Comparison of ENCODE assay signal across 8 cellular contexts in genomic region chr11:62831520-62832345, GRCh38. TPM values are rescaled to one million over a fixed set of nuclear protein-coding genes. Genes with fewer than 3 reads are reported as not detected.
A peak's percentile ranks its signal among the peaks of the same experiment; 100 is the strongest.
DNase-seq lines count a peak whose midpoint lies in the region; ATAC-seq, FAIRE-seq and TF ChIP-seq lines count a peak whose summit lies in the region.

STX5 (minus strand) TSS chr11:62832051; CDS start chr11:62831243, 808 bp downstream.

- peaks cover 7% of the 10 kb centered on the region for H3K23me2 ChIP-seq in H1 (ENCODE audit: low read depth, low read length)

- H2BK15ac ChIP-seq in H1 (ENCODE audit: low read length) (no peak within 1 kb of the TSS), mesenchymal stem cell (ENCODE audit: low read depth, poor library complexity, severe bottlenecking) (peak within 1 kb of the TSS; percentile 88)

- H3K27ac Mint-ChIP-seq in activated CD8-positive, alpha-beta memory T cell treated with anti-CD3 and anti-CD28 coated beads, Interleukin-2, amount 10 ng/mL, durations not matched to agents 7 days and 5 days = peak within 1 kb of the TSS; percentile 98

- no peak within 1 kb of the TSS for H2BK120ac ChIP-seq in H1 (replicated peaks; ENCODE audit: low read depth, low read length)
- peak within 1 kb of the TSS; percentile 84 for H2BK120ac ChIP-seq in mesenchymal stem cell (ENCODE audit: low read depth, low read length)

- H3K9me3 ChIP-seq in NT2/D1 (ENCODE audit: insufficient read depth, low read length) (no peaks in the 10 kb centered on the region), H1 (ENCODE audit: insufficient read depth in 2 of 2, low read depth in 1 of 2, low read length in 1 of 2) (no peaks in the 10 kb centered on the region), mesenchymal stem cell (ENCODE audit: control insufficient read depth, low read length) (no peaks in the 10 kb centered on the region)

- H3K4me3 Mint-ChIP-seq in activated CD8-positive, alpha-beta memory T cell treated with anti-CD3 and anti-CD28 coated beads, Interleukin-2, amount 10 ng/mL, durations not matched to agents 7 days and 5 days = peak within 1 kb of the TSS; percentile 86

- peaks cover 7% of the 10 kb centered on the region for H3K4me1 ChIP-seq in NT2/D1 (ENCODE audit: insufficient read depth, insufficient read length)
- H3K4me1 ChIP-seq in H1 (replicated peaks in 1 of 4; ENCODE audit: control insufficient read depth in 3 of 4, insufficient read depth in 4 of 4, low read length in 3 of 4) = peaks cover 0 to 17% (median 2%) of the 10 kb centered on the region in 4 experiments; a peak in 2 of 7 replicates
- H3K4me1 ChIP-seq in mesenchymal stem cell (ENCODE audit: control insufficient read depth, insufficient read depth, low read depth, low read length) = peaks cover 17% of the 10 kb centered on the region

- DNase-seq in COR-L47 (lab: John Stamatoyannopoulos, UW) (peak; percentile 99), HUDEP-2 (lab: John Stamatoyannopoulos, UW; ENCODE audit: unreplicated experiment in 76 of 76) (peak in 75 of 76 experiments; percentile 54 to 99 (median 97)), NT2/D1 (ENCODE audit: low read depth, low spot score) (peak; percentile 99), H1 (ENCODE audit: low read depth in 1 of 2, low spot score in 2 of 2) (peak; percentile 96 to 99), mesenchymal stem cell (peak; percentile 99)
- DNase-seq in activated CD8-positive, alpha-beta memory T cell treated with anti-CD3 and anti-CD28 coated beads, Interleukin-2, amount 10 ng/mL, durations not matched to agents 7 days and 5 days = peak; percentile 100
- peak; percentile 98 for DNase-seq in stimulated activated CD8-positive, alpha-beta memory T cell treated with anti-CD3 and anti-CD28 coated beads, Interleukin-12 subunit alpha, Interleukin-12 subunit beta, amount 100 ng/mL, for 4 hours (ENCODE audit: low read depth)

- peak; percentile 32 for FAIRE-seq in H1 (lab: Jason Lieb, UNC)

- H2AFZ ChIP-seq in H1 (ENCODE audit: low read length) (peak within 1 kb of the TSS; percentile 21; the same call in 1 of the 2 replicates), mesenchymal stem cell (ENCODE audit: low read depth, low read length) (peak within 1 kb of the TSS; percentile 96)

- POLR2A ChIA-PET in H1 (lab: Charles Lee; ENCODE audit: partially characterized antibody) = interaction anchor here (0.6 to 13.8 kb wide), 44 partner anchors 9 to 1808 kb away, joined by 3 to 398 read pairs (median 5); partner anchors contain the start of genes BSCL2, C11orf98, CSKMT and EEF1G

- peak; percentile 86 for ATAC-seq in GM21381 (IDR thresholded peaks at IDR 0.05; ENCODE audit: unreplicated experiment)
- ATAC-seq in activated CD8-positive, alpha-beta memory T cell treated with anti-CD3 and anti-CD28 coated beads, Interleukin-2, amount 10 ng/mL, durations not matched to agents 7 days and 5 days = peak; percentile 91

- H2BK5ac ChIP-seq in H1 (ENCODE audit: low read depth, low read length) (peak within 1 kb of the TSS; percentile 84; the same call in 1 of the 2 replicates), mesenchymal stem cell (ENCODE audit: low read depth, low read length, poor library complexity, severe bottlenecking) (peak within 1 kb of the TSS; percentile 83)

- H3K4me1 Mint-ChIP-seq in activated CD8-positive, alpha-beta memory T cell treated with anti-CD3 and anti-CD28 coated beads, Interleukin-2, amount 10 ng/mL, durations not matched to agents 7 days and 5 days = peaks cover 34% of the 10 kb centered on the region

- peak within 1 kb of the TSS; percentile 96 for H3K9ac ChIP-seq in NT2/D1 (ENCODE audit: insufficient read length, low read depth)
- H3K9ac ChIP-seq in H1 (replicated peaks in 1 of 4; ENCODE audit: extremely low read depth in 1 of 4, low read depth in 3 of 4, low read length in 3 of 4) = peak within 1 kb of the TSS; percentile 88 to 92 (median 90)
- peak within 1 kb of the TSS; percentile 98 for H3K9ac ChIP-seq in mesenchymal stem cell (ENCODE audit: low read length)

- H4K8ac ChIP-seq in H1 (ENCODE audit: extremely low read depth, insufficient read depth, low read length) (peak within 1 kb of the TSS; percentile 99), mesenchymal stem cell (ENCODE audit: low read length) (peak within 1 kb of the TSS; percentile 98)

- no peak within 1 kb of the TSS for H2AK5ac ChIP-seq in H1 (ENCODE audit: low read depth, low read length)
- no peak within 1 kb of the TSS for H2AK5ac ChIP-seq in mesenchymal stem cell (ENCODE audit: low read length, severe bottlenecking)

- H3K14ac ChIP-seq in H1 (ENCODE audit: insufficient read length) (no peak within 1 kb of the TSS), mesenchymal stem cell (ENCODE audit: low read length in 2 of 2) (peak within 1 kb of the TSS in 1 of 2 experiments; percentile 88)

- peak; percentile 53 to 96 for TF ChIP-seq POLR2A in H1 (IDR thresholded peaks at IDR 0.05; ENCODE audit: control extremely low read depth in 1 of 2, low read depth in 2 of 2, low read length in 2 of 2)

- H4K20me1 ChIP-seq in H1 (replicated peaks in 1 of 2; ENCODE audit: control insufficient read depth in 1 of 2, insufficient read depth in 2 of 2, low read length in 2 of 2) = peaks cover 5 to 11% of the 10 kb centered on the region in 2 experiments

- no peaks in the 10 kb centered on the region for H3K9me3 Mint-ChIP-seq in activated CD8-positive, alpha-beta memory T cell treated with anti-CD3 and anti-CD28 coated beads, Interleukin-2, amount 10 ng/mL, durations not matched to agents 7 days and 5 days (ENCODE audit: low read depth)

- no peaks in the 10 kb centered on the region for H3K27me3 ChIP-seq in NT2/D1 (ENCODE audit: insufficient read depth, insufficient read length)
- no peaks in the 10 kb centered on the region for H3K27me3 ChIP-seq in H1 (replicated peaks in 1 of 4; ENCODE audit: control insufficient read depth in 3 of 4, extremely low read depth in 1 of 4, insufficient read depth in 3 of 4, low read length in 3 of 4)
- no peaks in the 10 kb centered on the region for H3K27me3 ChIP-seq in mesenchymal stem cell (ENCODE audit: control insufficient read depth in 1 of 2, insufficient read depth in 1 of 2, low read length in 2 of 2)

- 1% methylated on average over 57 of the region's 65 CpGs; no CpG with 5 or more reads in 1 of the 2 experiments for WGBS in H1 (ENCODE audit: extremely low coverage in 1 of 2, insufficient coverage in 1 of 2, insufficient read length in 1 of 2, insufficient replicate concordance in 2 of 2, low coverage in 1 of 2, low lambda C conversion rate in 2 of 2, missing lambda C conversion rate in 1 of 2), 2 experiments
- WGBS in mesenchymal stem cell = under 1% methylated on average over 58 of the region's 65 CpGs

- H2BK12ac ChIP-seq in H1 (ENCODE audit: low read depth, low read length) = no peak within 1 kb of the TSS
- H2BK12ac ChIP-seq in mesenchymal stem cell (ENCODE audit: low read length in 2 of 2) = peak within 1 kb of the TSS in 1 of 2 experiments; percentile 75

- TF ChIP-seq CTCF in H1 (IDR thresholded peaks at IDR 0.05; ENCODE audit: control extremely low read depth in 1 of 3, insufficient read depth in 1 of 3, low read depth in 1 of 3, low read length in 3 of 3) = no peak

- H4K91ac ChIP-seq in H1 (replicated peaks; ENCODE audit: insufficient read length, low read length) = peak within 1 kb of the TSS; percentile 59
- H4K91ac ChIP-seq in mesenchymal stem cell (ENCODE audit: low read length) = peak within 1 kb of the TSS; percentile 96

- no peak for TF ChIP-seq RAD21 in H1 (IDR thresholded peaks at IDR 0.05 in 1 of 2, conservative IDR thresholded peaks at IDR 0.05 in 1 of 2; ENCODE audit: low read depth in 2 of 2, low read length in 2 of 2)

- H4K5ac ChIP-seq in H1 (ENCODE audit: insufficient read length, low read depth, low read length) = peak within 1 kb of the TSS; percentile 75

- H3K18ac ChIP-seq in H1 (ENCODE audit: extremely low read depth, low read length) = peak within 1 kb of the TSS; percentile 90
- H3K18ac ChIP-seq in mesenchymal stem cell (ENCODE audit: low read depth in 1 of 2, low read length in 2 of 2) = peak within 1 kb of the TSS; percentile 88 to 90

- H3K79me1 ChIP-seq in H1 (ENCODE audit: low read depth, low read length) = peaks cover 10% of the 10 kb centered on the region
- peaks cover 23% of the 10 kb centered on the region for H3K79me1 ChIP-seq in mesenchymal stem cell (replicated peaks; ENCODE audit: low read length, poor library complexity, severe bottlenecking)

- H3K4me2 ChIP-seq in H1 (ENCODE audit: insufficient read depth in 1 of 2, low read depth in 2 of 2, low read length in 2 of 2) = peak within 1 kb of the TSS; percentile 88 to 97
- H3K4me2 ChIP-seq in mesenchymal stem cell (ENCODE audit: low read length, poor library complexity, severe bottlenecking) = peak within 1 kb of the TSS; percentile 91

- H3K36me3 ChIP-seq in NT2/D1 (ENCODE audit: insufficient read depth, insufficient read length, low read length) (peaks cover 68% of the 10 kb centered on the region), H1 (ENCODE audit: control insufficient read depth in 2 of 4, insufficient read depth in 4 of 4, low read length in 3 of 4) (peaks cover 24 to 39% (median 37%) of the 10 kb centered on the region in 4 experiments), mesenchymal stem cell (ENCODE audit: control insufficient read depth in 1 of 2, insufficient read depth in 2 of 2, low read depth in 1 of 2, low read length in 2 of 2) (peaks cover 48 to 56% of the 10 kb centered on the region in 2 experiments)

- H3K36me3 Mint-ChIP-seq in activated CD8-positive, alpha-beta memory T cell treated with anti-CD3 and anti-CD28 coated beads, Interleukin-2, amount 10 ng/mL, durations not matched to agents 7 days and 5 days = peaks cover 27% of the 10 kb centered on the region

- TF ChIP-seq EP300 in H1 (IDR thresholded peaks at IDR 0.05; ENCODE audit: borderline replicate concordance in 1 of 2, low read depth in 2 of 2, low read length in 2 of 2) = no peak

- H3K56ac ChIP-seq in H1 (replicated peaks; ENCODE audit: insufficient read length, low read depth, low read length) = peak within 1 kb of the TSS; percentile 65

- H3K4me3 ChIP-seq in NT2/D1 (ENCODE audit: insufficient read length, low read depth) (peak within 1 kb of the TSS; percentile 93), H1 (ENCODE audit: extremely low read depth in 1 of 4, insufficient read depth in 2 of 4, low read depth in 3 of 4, low read length in 4 of 4) (peak within 1 kb of the TSS; percentile 76 to 94 (median 92)), mesenchymal stem cell (ENCODE audit: insufficient read depth in 1 of 2, low read depth in 1 of 2, low read length in 2 of 2) (peak within 1 kb of the TSS; percentile 85 to 98)

- H3K4ac ChIP-seq in H1 (replicated peaks; ENCODE audit: insufficient read length, low read depth, low read length) = no peak within 1 kb of the TSS
- peak within 1 kb of the TSS; percentile 48 to 93 for H3K4ac ChIP-seq in mesenchymal stem cell (ENCODE audit: low read depth in 1 of 2, low read length in 2 of 2)

- H2BK20ac ChIP-seq in H1 (ENCODE audit: low read length) = no peak within 1 kb of the TSS

- H3K23ac ChIP-seq in H1 (ENCODE audit: insufficient read length) (no peak within 1 kb of the TSS), mesenchymal stem cell (ENCODE audit: low read length in 2 of 2) (peak within 1 kb of the TSS in 1 of 2 experiments; percentile 87)

- H3K27ac ChIP-seq in H1 (ENCODE audit: low read depth, low read length) = peak within 1 kb of the TSS; percentile 95
- H3K27ac ChIP-seq in mesenchymal stem cell (ENCODE audit: low read length, poor library complexity, severe bottlenecking) = peak within 1 kb of the TSS; percentile 82

- no peaks in the 10 kb centered on the region for H3K27me3 Mint-ChIP-seq in activated CD8-positive, alpha-beta memory T cell treated with anti-CD3 and anti-CD28 coated beads, Interleukin-2, amount 10 ng/mL, durations not matched to agents 7 days and 5 days

- CTCF ChIA-PET in activated CD8-positive, alpha-beta memory T cell treated with anti-CD3 and anti-CD28 coated beads, Interleukin-2, amount 10 ng/mL, durations not matched to agents 7 days and 5 days (lab: Charles Lee) = interaction anchor here (0.8 to 3.1 kb wide), 6 partner anchors 41 to 104 kb away, joined by 3 to 22 read pairs (median 4); partner anchors contain the start of genes HNRNPUL2 and TMEM179B
- CTCF ChIA-PET in H1 (lab: Charles Lee; ENCODE audit: partially characterized antibody) = interaction anchor here (0.6 to 1.4 kb wide), 6 partner anchors 9 to 80 kb away, joined by 3 to 7 read pairs (median 4); no protein-coding TSS in a partner anchor

- H3K79me2 ChIP-seq in H1 (ENCODE audit: control insufficient read depth in 1 of 2, insufficient read depth in 2 of 2, low read length in 2 of 2) = peaks cover 7 to 25% of the 10 kb centered on the region in 2 experiments; a peak in 3 of 4 replicates

RNA-seq across cellular contexts. Expression of gene STX5, which starts in this region (rescaled TPM):
- 10 to 100 TPM; 30.8 to 38.4 TPM for total RNA-seq in activated CD8-positive, alpha-beta memory T cell treated with anti-CD3 and anti-CD28 coated beads, Interleukin-2, amount 10 ng/mL, durations not matched to agents 7 days and 5 days
- total RNA-seq in H1 (2021; fragmentation: NEBNext Ultra II Directional; extraction: Animal tissue kit (Norgen Biotek cat#: 25700)) = 24.2 and 25.3 TPM in 2 replicates
- 23.4 and 28.5 TPM in 2 replicates for polyA plus RNA-seq in H1 (2011; rRNA removed)
- polyA plus RNA-seq in H1 (2011; cell fraction: cytosol; rRNA removed) = 25.1 TPM
- polyA plus RNA-seq in H1 (2011; cell fraction: nucleus; rRNA removed) = 24.0 TPM
- polyA plus RNA-seq in H1 (2012, experiment 1 of 2) = 25.6 to 34.1 TPM (median 29.2 TPM) in 4 replicates
- polyA plus RNA-seq in H1 (2012, experiment 2 of 2) = 28.3 TPM
- 15.6 TPM for polyA plus RNA-seq in H1 (2013, experiment 1 of 2)
- polyA plus RNA-seq in H1 (2013, experiment 2 of 2) = 15.0 TPM
- 34.6 and 35.5 TPM in 2 replicates for polyA minus RNA-seq in H1 (2011; rRNA and poly(A)+ RNA removed)
- polyA minus RNA-seq in H1 (2011; cell fraction: cytosol; rRNA and poly(A)+ RNA removed) = 13.8 TPM
- 15.9 TPM for polyA minus RNA-seq in H1 (2011; cell fraction: nucleus; rRNA and poly(A)+ RNA removed)
- 38.1 TPM for polyA plus RNA-seq in mesenchymal stem cell (2013, experiment 1 of 2)
- polyA plus RNA-seq in mesenchymal stem cell (2013, experiment 2 of 2) = 36.9 TPM

Comparison
In these comparisons a context has a peak if more than half of its experiments do, and no peak if none do; other contexts are left out.
1. Peak in every context shown above with its lines: DNase-seq, ATAC-seq, H3K4me3 ChIP-seq and H3K27ac ChIP-seq.